ENCODE assay signal across 8 cellular contexts in the genomic region with DNA sequence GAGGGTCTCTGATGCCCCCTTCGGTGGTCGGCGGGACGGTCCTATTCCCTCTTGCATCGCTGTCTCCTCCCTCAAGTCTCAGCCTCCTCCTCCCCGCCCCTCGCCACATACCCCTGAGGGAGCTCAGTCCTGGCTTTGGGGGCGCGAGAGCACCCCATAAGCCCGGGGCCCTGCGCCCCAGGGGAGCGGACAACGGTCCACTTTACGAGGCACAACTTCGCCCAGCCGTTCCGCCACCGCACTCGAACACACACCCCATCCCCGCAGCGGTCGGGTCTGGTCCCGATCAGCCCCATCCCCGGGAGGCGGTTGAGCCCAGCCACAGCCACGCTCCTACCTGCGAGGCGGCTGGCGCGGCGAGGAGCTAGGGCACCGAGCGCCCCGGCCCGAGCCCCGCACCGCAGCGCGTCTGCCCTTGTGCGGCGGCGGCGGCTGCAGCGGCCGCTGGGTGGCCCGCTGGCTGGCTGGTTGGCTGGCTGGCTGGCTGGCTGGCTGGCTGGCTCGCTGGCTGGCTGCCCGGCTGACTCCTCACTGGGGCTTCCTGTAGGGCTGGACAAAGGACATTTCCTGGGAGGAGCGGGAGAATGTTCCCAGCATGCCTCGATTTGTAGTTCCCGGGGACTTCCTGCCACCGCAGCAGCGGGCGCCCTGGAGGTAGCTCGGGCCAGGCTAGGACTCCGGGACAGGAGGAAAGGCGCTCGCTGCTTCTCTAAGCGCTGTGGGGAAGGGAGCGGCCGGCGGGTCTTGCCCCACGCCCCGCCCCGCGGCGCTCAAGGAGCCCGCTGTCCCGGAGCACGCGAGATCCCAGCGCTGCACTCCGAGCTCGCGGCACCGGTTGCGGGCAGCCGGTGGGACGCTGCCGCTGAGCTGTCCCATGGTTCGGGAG. TPM values are rescaled to one million over a fixed set of nuclear protein-coding genes. Genes with fewer than 3 reads are reported as not detected.
DNase-seq lines count a peak whose midpoint lies in the region; ATAC-seq and FAIRE-seq lines count a peak whose summit lies in the region.

A gene (minus strand): TSS at position 533 of the 886 bp plus-strand sequence. CDS start 22,166 bp downstream, outside the sequence.

- H3K4me3 Mint-ChIP-seq in activated naive CD8-positive, alpha-beta T cell treated with anti-CD3 and anti-CD28 coated beads, Interleukin-2, amount 10 ng/mL, durations not matched to agents 7 days and 5 days: peak within 1 kb of the TSS; percentile 76

- peaks cover 15% of the 10 kb centered on the region for H3K4me1 Mint-ChIP-seq in activated naive CD8-positive, alpha-beta T cell treated with anti-CD3 and anti-CD28 coated beads, Interleukin-2, amount 10 ng/mL, durations not matched to agents 7 days and 5 days

- peak; percentile 80 for FAIRE-seq in urothelium cell line (lab: Jason Lieb, UNC)

- no peaks in the 10 kb centered on the region for H3K9me3 Mint-ChIP-seq in activated naive CD8-positive, alpha-beta T cell treated with anti-CD3 and anti-CD28 coated beads, Interleukin-2, amount 10 ng/mL, durations not matched to agents 7 days and 5 days

- DNase-seq in Daoy (ENCODE audit: low read depth) (peak; percentile 100), HUDEP-2 (lab: John Stamatoyannopoulos, UW; ENCODE audit: unreplicated experiment in 76 of 76) (peak in 75 of 76 experiments; percentile 23 to 95 (median 85)), NOMO-1 treated with dmso at 0.1 percent for 144 hours (lab: John Stamatoyannopoulos, UW; ENCODE audit: unreplicated experiment) (peak; percentile 70), Right ventricle myocardium inferior (ENCODE audit: missing footprints) (peak; percentile 98), occipital lobe (lab: John Stamatoyannopoulos, UW) (peak; percentile 97), urothelium cell line (ENCODE audit: low spot score) (peak; percentile 98)
- peak; percentile 65 for DNase-seq in activated naive CD8-positive, alpha-beta T cell treated with anti-CD3 and anti-CD28 coated beads, Interleukin-2, amount 10 ng/mL, durations not matched to agents 7 days and 5 days

- peak; percentile 66 for ATAC-seq in GM21447 (IDR thresholded peaks at IDR 0.05; ENCODE audit: unreplicated experiment)
- peak; percentile 75 for ATAC-seq in activated naive CD8-positive, alpha-beta T cell treated with anti-CD3 and anti-CD28 coated beads, Interleukin-2, amount 10 ng/mL, durations not matched to agents 7 days and 5 days (ENCODE audit: low read depth)
- ATAC-seq in Right ventricle myocardium inferior: peak; percentile 97

- no peak within 1 kb of the TSS for H3K27ac Mint-ChIP-seq in activated naive CD8-positive, alpha-beta T cell treated with anti-CD3 and anti-CD28 coated beads, Interleukin-2, amount 10 ng/mL, durations not matched to agents 7 days and 5 days

- POLR2A ChIA-PET in activated naive CD8-positive, alpha-beta T cell treated with anti-CD3 and anti-CD28 coated beads, Interleukin-2, amount 10 ng/mL, durations not matched to agents 7 days and 5 days (lab: Charles Lee): no interaction called here

- intact Hi-C loops in Right ventricle myocardium inferior (cut with DNase I): loop anchor here (1.0 to 5.0 kb wide), 2 partner anchors 17 to 36 kb away; no protein-coding TSS in a partner anchor

- no peaks in the 10 kb centered on the region for H3K36me3 Mint-ChIP-seq in activated naive CD8-positive, alpha-beta T cell treated with anti-CD3 and anti-CD28 coated beads, Interleukin-2, amount 10 ng/mL, durations not matched to agents 7 days and 5 days

- H3K27me3 Mint-ChIP-seq in activated naive CD8-positive, alpha-beta T cell treated with anti-CD3 and anti-CD28 coated beads, Interleukin-2, amount 10 ng/mL, durations not matched to agents 7 days and 5 days: peaks cover 85% of the 10 kb centered on the region

RNA-seq across cellular contexts. Expression of the gene that starts here (rescaled TPM):
- total RNA-seq in Daoy (2014; rRNA removed; shearing (Covaris generic)): 16.6 and 18.1 TPM in 2 replicates
- total RNA-seq in activated naive CD8-positive, alpha-beta T cell treated with anti-CD3 and anti-CD28 coated beads, Interleukin-2, amount 10 ng/mL, durations not matched to agents 7 days and 5 days: under 1 TPM; 0.22 to 0.31 TPM
- total RNA-seq in Right ventricle myocardium inferior (8.8 TPM), occipital lobe (31.8 TPM)

Comparison
In these comparisons a context has a peak if more than half of its experiments do, and no peak if none do; other contexts are left out.
1. Peak in every context shown above with its lines: DNase-seq and ATAC-seq.
2. Peak in DNase-seq and ATAC-seq in activated naive CD8-positive, alpha-beta T cell treated with anti-CD3 and anti-CD28 coated beads, Interleukin-2, amount 10 ng/mL, durations not matched to agents 7 days and 5 days; RNA of the gene not detected or under 1 TPM.